ENCODE assay signal across 9 cellular contexts in the genomic region with DNA sequence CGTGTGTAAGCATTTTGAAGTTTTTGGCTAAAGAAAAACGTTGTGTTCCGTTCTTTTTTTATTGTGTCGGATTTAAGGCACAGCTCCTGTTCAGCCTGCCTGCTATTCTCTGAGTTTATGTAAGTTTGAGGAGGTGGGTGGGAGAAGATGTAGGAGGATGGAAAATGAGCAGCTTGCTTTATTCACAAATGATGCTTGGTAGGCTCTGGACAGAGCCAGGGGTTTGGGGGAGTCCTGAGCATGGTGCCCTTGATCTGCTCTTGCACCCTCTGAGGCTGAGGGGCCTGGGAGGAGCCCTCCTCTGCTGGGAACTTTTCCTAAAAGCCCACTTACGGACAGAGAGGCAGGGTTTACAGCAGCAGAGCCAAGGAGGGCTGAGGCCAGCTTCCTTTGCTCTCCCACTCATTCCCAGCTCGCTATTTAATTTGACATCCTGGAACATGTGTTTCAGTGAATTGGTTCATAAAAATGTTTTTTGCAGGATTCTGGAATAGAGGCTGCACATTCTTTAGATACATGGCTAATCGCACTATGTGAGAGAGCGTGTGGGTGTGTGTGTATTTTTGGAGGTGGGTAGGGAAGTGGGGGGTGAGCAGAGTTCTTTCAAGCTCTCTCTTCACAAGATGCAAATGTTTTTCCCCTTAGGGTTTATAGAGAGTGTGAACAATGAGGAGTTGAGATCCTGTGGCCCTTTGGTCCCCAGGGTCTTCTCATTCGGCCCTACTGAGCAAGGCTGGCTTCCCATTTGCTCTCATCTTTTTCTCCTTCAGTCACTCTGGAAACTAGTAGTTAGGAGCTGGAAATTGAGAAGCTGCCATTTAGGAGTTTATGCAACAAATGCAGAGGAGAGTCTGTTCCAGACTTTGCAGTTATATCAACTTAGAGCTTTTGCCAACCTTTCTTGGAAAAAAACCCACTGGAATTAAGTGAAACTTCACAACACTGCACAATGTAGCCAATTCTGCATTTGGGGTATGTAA. TPM values are rescaled to one million over a fixed set of nuclear protein-coding genes. Genes with fewer than 3 reads are reported as not detected.
A peak's percentile ranks its signal among the peaks of the same experiment; 100 is the strongest.
DNase-seq lines count a peak whose midpoint lies in the region; ATAC-seq and TF ChIP-seq lines count a peak whose summit lies in the region.
"Had no signal": no experiment of that assay in that cellular context is flagged by ENCODE, and none has a peak within 500 bp of the region (broad histone marks: within the 10 kb centered on the region; RNA-seq: fewer than 3 reads in every experiment).

No MANE protein-coding gene starts in this region.

- no TSS peak for BruUV-seq in mammary epithelial cell (replicated peaks; lab: Mats Ljungman, UMichigan)

- H3K4me3 ChIP-seq in AG09309 (ENCODE audit: control insufficient read depth, low read depth, low read length), result no peak overlapping the region; the same call in 1 of the 2 replicates
- no peak overlapping the region for H3K4me3 ChIP-seq in mammary epithelial cell (replicated peaks in 1 of 3; ENCODE audit: insufficient read depth in 1 of 3, low read depth in 2 of 3, low read length in 3 of 3)

- H3K27me3 ChIP-seq in mammary epithelial cell (ENCODE audit: insufficient read depth, low read length), result no peaks in the 10 kb centered on the region

- CTCF ChIA-PET in mammary epithelial cell (lab: Charles Lee; ENCODE audit: low non-redundant PET), result interaction anchor here (0.6 kb wide), 1 partner anchor 692 kb away, joined by 13 read pairs; no protein-coding TSS in a partner anchor

- H3K4me3 Mint-ChIP-seq in natural killer cell, result peak overlapping the region; percentile 53
- H3K4me3 Mint-ChIP-seq: dendritic cell treated with granulocyte-macrophage colony-stimulating factor and Interleukin-4, amounts not matched to agents 40 ng/mL and 50 ng/mL, for 4 days had no signal

- no peak overlapping the region for H3K9ac ChIP-seq in mammary epithelial cell (ENCODE audit: insufficient read depth, low read length)

- dilution Hi-C loops in mammary epithelial cell (cut with HindIII; ENCODE audit: low sequenced_read_pairs), result no loop called here

- H2AFZ ChIP-seq in mammary epithelial cell (ENCODE audit: low read depth, low read length), result peak overlapping the region; percentile 29

- peak overlapping the region; percentile 78 to 89 for H3K27ac Mint-ChIP-seq in natural killer cell
- H3K27ac Mint-ChIP-seq: dendritic cell treated with granulocyte-macrophage colony-stimulating factor and Interleukin-4, amounts not matched to agents 40 ng/mL and 50 ng/mL, for 4 days had no signal

- H3K9me3 ChIP-seq in mammary epithelial cell (replicated peaks; ENCODE audit: insufficient read depth, low read length), result no peaks in the 10 kb centered on the region

- 51% methylated on average over 9 of the region's 9 CpGs for WGBS in mammary epithelial cell (ENCODE audit: low coverage, missing lambda C conversion rate)

- no peak overlapping the region for H3K4me2 ChIP-seq in mammary epithelial cell (ENCODE audit: insufficient read depth, low read depth, low read length)

- H3K79me2 ChIP-seq in mammary epithelial cell (ENCODE audit: insufficient read depth, low read length), result peaks cover 66% of the 10 kb centered on the region

- H3K36me3 ChIP-seq in mammary epithelial cell (ENCODE audit: insufficient read depth, low read length), result no peaks in the 10 kb centered on the region

- TF ChIP-seq CTCF in AG09309 (IDR thresholded peaks at IDR 0.05; ENCODE audit: control insufficient read depth, insufficient read depth, low read depth, low read length, missing control alignments) (no peak), mammary epithelial cell (conservative IDR thresholded peaks at IDR 0.05 in 1 of 2, IDR thresholded peaks at IDR 0.05 in 1 of 2; ENCODE audit: extremely low read depth in 1 of 2, insufficient read depth in 1 of 2, low read depth in 1 of 2, low read length in 2 of 2) (no peak), natural killer cell (IDR thresholded peaks at IDR 0.05) (no peak)

- H3K4me1 ChIP-seq in mammary epithelial cell (ENCODE audit: insufficient read depth, low read length), result peaks cover 54% of the 10 kb centered on the region

- no peaks in the 10 kb centered on the region for H3K36me3 Mint-ChIP-seq in natural killer cell

- H3K4me1 Mint-ChIP-seq in natural killer cell, result peaks cover 86 to 88% of the 10 kb centered on the region in 2 donors

- H3K27me3 Mint-ChIP-seq in natural killer cell (ENCODE audit: low read depth in 2 of 2), result no peaks in the 10 kb centered on the region
- H3K27me3 Mint-ChIP-seq: dendritic cell treated with granulocyte-macrophage colony-stimulating factor and Interleukin-4, amounts not matched to agents 40 ng/mL and 50 ng/mL, for 4 days had no signal

- peak; percentile 42 for DNase-seq in AG09309 (ENCODE audit: low read depth)
- DNase-seq in mammary epithelial cell, result no peak
- DNase-seq in natural killer cell, result no peak
- no peak for DNase-seq in NCI-H446 treated with DMSO at 0.1 percent for 48 hours (lab: John Stamatoyannopoulos, UW)
- DNase-seq in UCSD-AML1 (lab: John Stamatoyannopoulos, UW; ENCODE audit: unreplicated experiment), result no peak
- DNase-seq in KBM-7, result no peak

- intact Hi-C loops in mammary epithelial cell (cut with micrococcal nuclease) (no loop called here), natural killer cell (cut with micrococcal nuclease) (loop anchor here (1.0 to 2.0 kb wide), 2 partner anchors 10 to 25 kb away; no protein-coding TSS in a partner anchor)

- ATAC-seq in GM19023 (IDR thresholded peaks at IDR 0.05; ENCODE audit: unreplicated experiment), result peak; percentile 66
- ATAC-seq in HG03108 (IDR thresholded peaks at IDR 0.05; ENCODE audit: unreplicated experiment), result peak; percentile 43
- ATAC-seq in natural killer cell, result peak in 2 of 3 donors; percentile 29 to 38

- no peak overlapping the region for H3K27ac ChIP-seq in mammary epithelial cell (ENCODE audit: insufficient read depth, low read depth, low read length)

- H3K9me3 Mint-ChIP-seq in natural killer cell, result no peaks in the 10 kb centered on the region
- H3K9me3 Mint-ChIP-seq: dendritic cell treated with granulocyte-macrophage colony-stimulating factor and Interleukin-4, amounts not matched to agents 40 ng/mL and 50 ng/mL, for 4 days had no signal

- in situ Hi-C loops in mammary epithelial cell (cut with MboI; ENCODE audit: low sequenced_read_pairs in 2 of 2) (no loop called here), KBM-7 (cut with MboI; ENCODE audit: low pct_unique_long_range_greater_than_20kb, low sequenced_read_pairs) (no loop called here)

- no peaks in the 10 kb centered on the region for H4K20me1 ChIP-seq in mammary epithelial cell (ENCODE audit: insufficient read depth, low read length)

RNA-seq across cellular contexts. Expression of a gene that starts 32.1 kb away (rescaled TPM):
- total RNA-seq in mammary epithelial cell, result 10 to 100 TPM; 17.4 to 33.8 TPM
- 8.6 TPM for polyA plus RNA-seq in mammary epithelial cell
- 24.3 TPM for polyA minus RNA-seq in mammary epithelial cell
- 100 to 1,000 TPM in 1 of 3 donors, 10 to 100 TPM in 2; 67.8 to 105 (median 71.1) TPM for total RNA-seq in natural killer cell
